In the genomic region with DNA sequence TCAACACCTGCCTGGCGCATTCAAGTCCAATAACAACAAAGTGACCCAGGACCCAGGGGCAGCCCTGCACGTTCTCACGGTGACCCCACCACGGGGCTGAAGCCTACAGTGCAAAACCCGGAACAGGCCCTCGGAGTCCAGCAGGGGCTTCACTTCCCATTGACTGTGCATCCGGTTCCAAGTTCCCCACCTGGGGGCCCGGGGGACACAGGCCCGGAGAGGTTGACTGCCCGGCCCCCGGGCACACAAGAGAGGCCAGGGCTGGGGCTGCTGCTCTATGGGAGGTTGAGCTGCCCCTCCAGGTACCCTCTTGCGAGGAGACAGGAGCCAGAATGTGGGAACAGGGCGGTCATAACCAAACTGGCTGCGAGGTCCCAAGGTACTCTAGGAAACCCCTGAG, we compare ENCODE assay signal across 30 cellular contexts. TPM values are rescaled to one million over a fixed set of nuclear protein-coding genes. Genes with fewer than 3 reads are reported as not detected.
DNase-seq lines count a peak whose midpoint lies in the region; ATAC-seq, FAIRE-seq and TF ChIP-seq lines count a peak whose summit lies in the region.
"Had no signal": no experiment of that assay in that cellular context is flagged by ENCODE, and none has a peak within 500 bp of the region (broad histone marks: within the 10 kb centered on the region; RNA-seq: fewer than 3 reads in every experiment).

No MANE protein-coding gene starts in this region.

- ATAC-seq in HG02870 (IDR thresholded peaks at IDR 0.05; ENCODE audit: unreplicated experiment) = no peak
- ATAC-seq: A549; CD8-positive, alpha-beta T cell had no signal

- TF ChIP-seq CTCF in kidney (IDR thresholded peaks at IDR 0.05; ENCODE audit: borderline replicate concordance, extremely low read depth, insufficient read depth) = no peak

- DNase-seq in neuronal stem cell (ENCODE audit: low spot score) (no peak), kidney (no peak), RPMI8226 (no peak)
- DNase-seq: 8988T; ACHN; AML-193; BE2C; C1 segment of cervical spinal cord; Caco-2; Calu3; CD4-positive, alpha-beta T cell; CD4-positive, CD25-positive, alpha-beta regulatory T cell; CD8-positive, alpha-beta memory T cell; CD8-positive, alpha-beta T cell; COR-L47; DMS 273 treated with DMSO at 0.1 percent for 48 hours; DMS153; DMS53; DMS79; DMS79 treated with DMSO at 0.1 percent for 48 hours; DND-41; EL had no signal

- peaks cover 1% of the 10 kb centered on the region for H3K79me1 ChIP-seq in neuronal stem cell (ENCODE audit: low read depth, low read length)

- no peaks in the 10 kb centered on the region for H4K20me1 ChIP-seq in BLaER1
- H4K20me1 ChIP-seq in BLaER1 treated with 17β-estradiol and CSF1 and Interleukin-3, amounts not matched to agents 10 nM and 100 nM = peaks cover 0 to 52% (median 0%) of the 10 kb centered on the region in 11 experiments; a peak in 4 of 22 replicates

- H3K4me1 ChIP-seq in BLaER1 = peaks cover 88% of the 10 kb centered on the region
- peaks cover 5 to 89% (median 69%) of the 10 kb centered on the region in 10 experiments; a peak in 19 of 20 replicates for H3K4me1 ChIP-seq in BLaER1 treated with 17β-estradiol and CSF1 and Interleukin-3, amounts not matched to agents 10 nM and 100 nM
- peaks cover 0 to 11% of the 10 kb centered on the region in 2 donors for H3K4me1 ChIP-seq in neuronal stem cell (ENCODE audit: control insufficient read depth in 2 of 2, insufficient read depth in 1 of 2, low read depth in 1 of 2, low read length in 2 of 2)
- no peaks in the 10 kb centered on the region for H3K4me1 ChIP-seq in kidney (ENCODE audit: control insufficient read depth in 1 of 2, insufficient read depth in 1 of 2, low read depth in 1 of 2, low read length in 2 of 2)
- H3K4me1 ChIP-seq: A549, BE2C, Caco-2 had no signal

- H3K23ac ChIP-seq in neuronal stem cell (ENCODE audit: low read depth, low read length, poor library complexity) = peak overlapping the region; percentile 65

- H3K4me2 ChIP-seq in BLaER1 = peak overlapping the region; percentile 81
- peak overlapping the region in 7 of 11 experiments; percentile 80 to 99 (median 92); a peak in 10 of 22 replicates for H3K4me2 ChIP-seq in BLaER1 treated with 17β-estradiol and CSF1 and Interleukin-3, amounts not matched to agents 10 nM and 100 nM
- no peak overlapping the region for H3K4me2 ChIP-seq in neuronal stem cell (ENCODE audit: insufficient read depth, low read length, poor library complexity, severe bottlenecking)
- H3K4me2 ChIP-seq: A549 had no signal

- no peak overlapping the region for H3K27ac ChIP-seq in BLaER1
- no peak overlapping the region for H3K27ac ChIP-seq in BLaER1 treated with 17β-estradiol and CSF1 and Interleukin-3, amounts not matched to agents 10 nM and 100 nM
- H3K27ac ChIP-seq in neuronal stem cell (replicated peaks; ENCODE audit: low read length) = no peak overlapping the region
- H3K27ac ChIP-seq in kidney (ENCODE audit: low read depth in 2 of 2, low read length in 2 of 2) = no peak overlapping the region
- H3K27ac ChIP-seq: 22Rv1, A549, C4-2B had no signal

- H3K4ac ChIP-seq in neuronal stem cell (ENCODE audit: low read length) = no peak overlapping the region

- H2AFZ ChIP-seq in neuronal stem cell (ENCODE audit: low read length) = no peak overlapping the region

- peak overlapping the region; percentile 24 for H2BK5ac ChIP-seq in neuronal stem cell (ENCODE audit: low read length)

- H3K4me3 ChIP-seq in BLaER1 (no peak overlapping the region), neuronal stem cell (ENCODE audit: low read length in 2 of 2) (no peak overlapping the region), kidney (ENCODE audit: low read length in 2 of 2) (no peak overlapping the region)
- H3K4me3 ChIP-seq in BLaER1 treated with 17β-estradiol and CSF1 and Interleukin-3, amounts not matched to agents 10 nM and 100 nM = no peak overlapping the region
- H3K4me3 ChIP-seq: A549 had no signal

- H3K9ac ChIP-seq in BLaER1 = no peak overlapping the region
- H3K9ac ChIP-seq in BLaER1 treated with 17β-estradiol and CSF1 and Interleukin-3, amounts not matched to agents 10 nM and 100 nM = no peak overlapping the region
- H3K9ac ChIP-seq in neuronal stem cell (ENCODE audit: low read depth, low read length, poor library complexity) = no peak overlapping the region
- no peak overlapping the region for H3K9ac ChIP-seq in kidney (ENCODE audit: low read length in 2 of 2)

- H4K91ac ChIP-seq in neuronal stem cell (ENCODE audit: low read depth, low read length, poor library complexity) = no peak overlapping the region

- H3K14ac ChIP-seq in neuronal stem cell (ENCODE audit: low read length) = peak overlapping the region; percentile 82

- peak overlapping the region; percentile 58 for H2BK15ac ChIP-seq in neuronal stem cell (ENCODE audit: low read length)

- peak overlapping the region; percentile 90 for H2AK5ac ChIP-seq in neuronal stem cell (ENCODE audit: low read depth, low read length)

- H3K9me3 ChIP-seq in BLaER1 (no peaks in the 10 kb centered on the region), neuronal stem cell (replicated peaks in 1 of 2; ENCODE audit: control insufficient read depth in 2 of 2, insufficient read depth in 1 of 2, low read depth in 1 of 2, low read length in 2 of 2) (no peaks in the 10 kb centered on the region), kidney (ENCODE audit: control insufficient read depth in 1 of 2, low read length in 2 of 2) (no peaks in the 10 kb centered on the region)
- no peaks in the 10 kb centered on the region for H3K9me3 ChIP-seq in BLaER1 treated with 17β-estradiol and CSF1 and Interleukin-3, amounts not matched to agents 10 nM and 100 nM (replicated peaks in 1 of 11)
- H3K9me3 ChIP-seq: A549, BE2C, Caco-2 had no signal

- H2BK12ac ChIP-seq in neuronal stem cell (ENCODE audit: low read length) = no peak overlapping the region

- intact Hi-C loops in kidney (cut with DNase I) = no loop called here

- no peak overlapping the region for H4K8ac ChIP-seq in neuronal stem cell (ENCODE audit: low read depth, low read length)

- no peak overlapping the region for H2BK120ac ChIP-seq in neuronal stem cell (ENCODE audit: low read depth, low read length)

- H3K36me3 ChIP-seq in BLaER1 (no peaks in the 10 kb centered on the region), neuronal stem cell (replicated peaks in 1 of 2; ENCODE audit: control insufficient read depth in 2 of 2, insufficient read depth in 2 of 2, low read length in 2 of 2) (no peaks in the 10 kb centered on the region), kidney (ENCODE audit: control insufficient read depth in 1 of 2, insufficient read depth in 2 of 2, low read length in 2 of 2) (no peaks in the 10 kb centered on the region)
- H3K36me3 ChIP-seq in BLaER1 treated with 17β-estradiol and CSF1 and Interleukin-3, amounts not matched to agents 10 nM and 100 nM = no peaks in the 10 kb centered on the region
- H3K36me3 ChIP-seq: BE2C had no signal

- peaks cover 10% of the 10 kb centered on the region; the same call in 1 of the 2 replicates for H3K27me3 ChIP-seq in BLaER1
- peaks cover 0 to 16% (median 3%) of the 10 kb centered on the region in 11 experiments; a peak in 8 of 22 replicates for H3K27me3 ChIP-seq in BLaER1 treated with 17β-estradiol and CSF1 and Interleukin-3, amounts not matched to agents 10 nM and 100 nM
- peaks cover 0 to 80% (median 0%) of the 10 kb centered on the region in 3 experiments for H3K27me3 ChIP-seq in neuronal stem cell (ENCODE audit: control insufficient read depth in 3 of 3, insufficient read depth in 3 of 3, low read depth in 1 of 3, low read length in 3 of 3)

- peak overlapping the region; percentile 27 for H3K18ac ChIP-seq in neuronal stem cell (ENCODE audit: low read length)

- WGBS in neuronal stem cell (ENCODE audit: extremely low coverage in 2 of 2, insufficient read length in 2 of 2, insufficient replicate concordance in 1 of 2), 2 donors = no CpG with 5 or more reads among the region's 14 CpGs

- no peak for FAIRE-seq in kidney (lab: Jason Lieb, UNC)
- FAIRE-seq: A204.1, A549, D721Med had no signal

RNA-seq across cellular contexts. Expression of gene ENGASE, which starts 31.3 kb away (rescaled TPM):
- polyA plus RNA-seq in neuronal stem cell (2013, experiment 1 of 2) = 17.4 TPM
- polyA plus RNA-seq in neuronal stem cell (2013, experiment 2 of 2) = 18.1 TPM
- 49.3 TPM for total RNA-seq in kidney
- polyA plus RNA-seq in kidney (ENCODE audit: insufficient read depth, low read depth, low replicate concordance) = 14.3 TPM
